14 cellular contexts compared by ENCODE assay signal in the genomic region with DNA sequence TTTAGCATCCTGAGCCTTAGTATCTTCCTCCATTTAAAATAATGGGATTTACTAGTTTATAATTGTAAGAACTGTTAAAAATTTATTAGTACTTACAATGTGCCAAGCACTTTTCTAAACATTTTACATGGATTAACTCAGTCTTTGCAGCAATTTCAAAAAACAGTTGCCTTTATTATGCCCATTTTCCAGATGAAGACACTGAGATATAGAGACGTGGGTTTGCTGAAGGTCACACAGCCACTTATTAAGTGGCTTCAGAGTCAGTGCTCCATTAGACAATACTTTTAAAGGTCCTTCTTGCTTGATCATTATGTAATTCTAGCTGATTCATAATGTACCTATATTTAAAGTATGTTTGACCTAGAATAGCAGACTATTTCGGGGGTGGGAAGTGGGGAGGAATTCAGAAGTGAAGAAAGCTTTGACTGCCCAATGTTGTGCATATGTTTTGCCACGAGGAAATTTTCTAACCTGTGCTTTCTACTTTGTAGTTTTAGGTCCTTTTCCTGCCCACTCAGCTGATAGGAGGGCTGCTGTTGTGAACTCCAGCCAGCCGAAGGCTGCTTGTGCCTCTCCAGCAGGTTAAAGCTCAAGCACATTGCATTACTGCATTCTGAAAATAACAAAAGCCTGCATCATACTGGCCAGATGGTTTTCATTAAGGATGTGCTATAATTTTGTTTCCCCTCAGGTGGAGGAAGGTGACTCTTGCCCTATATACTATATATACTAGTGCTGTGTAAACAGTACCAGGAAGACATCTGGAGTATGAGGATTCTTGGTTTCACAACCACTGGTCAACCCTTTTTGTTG. TPM values are rescaled to one million over a fixed set of nuclear protein-coding genes. Genes with fewer than 3 reads are reported as not detected.
DNase-seq lines count a peak whose midpoint lies in the region; ATAC-seq, FAIRE-seq and TF ChIP-seq lines count a peak whose summit lies in the region.
"Had no signal": no experiment of that assay in that cellular context is flagged by ENCODE, and none has a peak within 500 bp of the region (broad histone marks: within the 10 kb centered on the region; RNA-seq: fewer than 3 reads in every experiment).

No MANE protein-coding gene starts in this region.

- H3K4me1 Mint-ChIP-seq in glutamatergic neuron (ENCODE audit: low read depth, unreplicated experiment), result peaks cover 9% of the 10 kb centered on the region

- peaks cover 19 to 39% of the 10 kb centered on the region in 2 experiments for H3K4me1 ChIP-seq in SK-N-SH (ENCODE audit: control insufficient read depth in 1 of 2, insufficient read depth in 2 of 2, low read depth in 1 of 2, low read length in 1 of 2)

- ATAC-seq in GM18511 (IDR thresholded peaks at IDR 0.05; ENCODE audit: unreplicated experiment) (no peak), HG02885 (IDR thresholded peaks at IDR 0.05; ENCODE audit: poor library complexity, unreplicated experiment) (no peak)

- WGBS in SK-N-SH (ENCODE audit: low lambda C conversion rate), result 47% methylated on average over 4 of the region's 4 CpGs

- peak overlapping the region; percentile 46 for H3K4me2 ChIP-seq in SK-N-SH

- H4K20me1 ChIP-seq in SK-N-SH (ENCODE audit: insufficient read depth), result peaks cover 40% of the 10 kb centered on the region

- H3K27me3 Mint-ChIP-seq in glutamatergic neuron (ENCODE audit: unreplicated experiment), result peaks cover 4% of the 10 kb centered on the region
- H3K27me3 Mint-ChIP-seq: activated CD4-positive, alpha-beta memory T cell treated with anti-CD3 and anti-CD28 coated beads for 36 hours; B cell; dendritic cell treated with granulocyte-macrophage colony-stimulating factor and Interleukin-4, amounts not matched to agents 40 ng/mL and 50 ng/mL, for 4 days had no signal

- peaks cover 78% of the 10 kb centered on the region for H3K79me2 ChIP-seq in SK-N-SH (ENCODE audit: insufficient read depth)

- TF ChIP-seq CTCF in AG04449 (IDR thresholded peaks at IDR 0.05; ENCODE audit: insufficient read depth, low read length, missing control alignments) (no peak), SK-N-SH (IDR thresholded peaks at IDR 0.05) (no peak), glutamatergic neuron (IDR thresholded peaks at IDR 0.05; ENCODE audit: partially characterized antibody, unreplicated experiment) (no peak)

- FAIRE-seq in GM12891 (lab: Jason Lieb, UNC), result no peak

- H3K9me3 ChIP-seq in SK-N-SH, result no peaks in the 10 kb centered on the region

- peaks cover 6 to 11% of the 10 kb centered on the region in 2 experiments for H3K36me3 ChIP-seq in SK-N-SH (replicated peaks in 1 of 2; ENCODE audit: control insufficient read depth in 1 of 2, insufficient read depth in 2 of 2, low read length in 1 of 2)

- H3K4me3 ChIP-seq in AG04449 (ENCODE audit: low read depth, low read length) (no peak overlapping the region), SK-N-SH (ENCODE audit: low read depth in 2 of 2, low read length in 1 of 2) (no peak overlapping the region)
- H3K4me3 ChIP-seq: lung had no signal

- TF ChIP-seq POLR2A in GM12891 (IDR thresholded peaks at IDR 0.05; ENCODE audit: low read depth, low read length), result no peak

- H3F3A ChIP-seq in SK-N-SH (replicated peaks; ENCODE audit: insufficient read depth), result peaks cover 5% of the 10 kb centered on the region

- peak overlapping the region; percentile 9 to 81; a peak in 3 of 4 replicates for H3K27ac ChIP-seq in SK-N-SH (ENCODE audit: low read depth in 2 of 2, low read length in 1 of 2)

- H3K9me2 ChIP-seq in SK-N-SH, result no peaks in the 10 kb centered on the region

- H3K9ac ChIP-seq in SK-N-SH, result no peak overlapping the region

- POLR2A ChIA-PET in AG04449 (lab: Yijun Ruan, JAX) (no interaction called here), SK-N-SH (lab: Yijun Ruan, JAX) (no interaction called here)

- CTCF ChIA-PET in AG04449 (lab: Yijun Ruan, JAX) (interaction anchor here (1.0 kb wide), 1 partner anchor 29 kb away, joined by 3 read pairs; no protein-coding TSS in a partner anchor), SK-N-SH (lab: Yijun Ruan, JAX) (interaction anchor here (1.0 to 11.9 kb wide), 3 partner anchors 14 to 153 kb away, joined by 3 to 85 read pairs (median 3); no protein-coding TSS in a partner anchor)

- H3K27me3 ChIP-seq in SK-N-SH (ENCODE audit: insufficient read depth), result no peaks in the 10 kb centered on the region

- peak; percentile 26 for DNase-seq in AG04449 (ENCODE audit: low read depth, low spot score)
- no peak for DNase-seq in GM12891 (ENCODE audit: insufficient read length, low spot score)
- peak; percentile 54 for DNase-seq in SK-N-SH
- peak; percentile 82 for DNase-seq in iris pigment epithelial cell (ENCODE audit: low read depth)
- no peak for DNase-seq in activated CD4-positive, CD25-positive, alpha-beta regulatory T cell treated with anti-CD3 and anti-CD28 coated beads, Interleukin-2, amount 50 U/mL, for 72 hours
- DNase-seq in glutamatergic neuron, result no peak
- DNase-seq: activated CD4-positive, alpha-beta memory T cell treated with anti-CD3 and anti-CD28 coated beads for 36 hours; activated naive CD4-positive, alpha-beta T cell; H7 had no signal

- TF ChIP-seq RAD21 in SK-N-SH (IDR thresholded peaks at IDR 0.05; ENCODE audit: low read length), result no peak

- H3K27ac Mint-ChIP-seq in glutamatergic neuron (ENCODE audit: unreplicated experiment), result no peak overlapping the region
- H3K27ac Mint-ChIP-seq: activated CD4-positive, alpha-beta memory T cell treated with anti-CD3 and anti-CD28 coated beads for 36 hours; B cell; dendritic cell treated with granulocyte-macrophage colony-stimulating factor and Interleukin-4, amounts not matched to agents 40 ng/mL and 50 ng/mL, for 4 days had no signal

- H2AFZ ChIP-seq in SK-N-SH (ENCODE audit: low read depth), result no peak overlapping the region

- peaks cover 9% of the 10 kb centered on the region for H3K9me3 Mint-ChIP-seq in glutamatergic neuron (ENCODE audit: unreplicated experiment)
- H3K9me3 Mint-ChIP-seq: activated CD4-positive, alpha-beta memory T cell treated with anti-CD3 and anti-CD28 coated beads for 36 hours; dendritic cell treated with granulocyte-macrophage colony-stimulating factor and Interleukin-4, amounts not matched to agents 40 ng/mL and 50 ng/mL, for 4 days had no signal

- no peak overlapping the region for H3K4me3 Mint-ChIP-seq in glutamatergic neuron (ENCODE audit: unreplicated experiment)
- H3K4me3 Mint-ChIP-seq: activated CD4-positive, alpha-beta memory T cell treated with anti-CD3 and anti-CD28 coated beads for 36 hours; B cell; dendritic cell treated with granulocyte-macrophage colony-stimulating factor and Interleukin-4, amounts not matched to agents 40 ng/mL and 50 ng/mL, for 4 days had no signal

- no peaks in the 10 kb centered on the region for H3K36me3 Mint-ChIP-seq in glutamatergic neuron (ENCODE audit: unreplicated experiment)
- H3K36me3 Mint-ChIP-seq: activated CD4-positive, alpha-beta memory T cell treated with anti-CD3 and anti-CD28 coated beads for 36 hours had no signal

- no peak for TF ChIP-seq EP300 in SK-N-SH (IDR thresholded peaks at IDR 0.05; ENCODE audit: borderline replicate concordance in 1 of 2, low read depth in 1 of 2, low read length in 1 of 2)

TF ChIP-seq in GM12891, 5 proteins besides CTCF, POLR2A, EP300 and RAD21:
- TF ChIP-seq SPI1 (IDR thresholded peaks at IDR 0.05; ENCODE audit: low read depth, low read length) (0 out of 2 replicates have a peak, but pooled peaks have one; percentile 10), PAX5 (IDR thresholded peaks at IDR 0.05; ENCODE audit: insufficient read depth, low read length, severe bottlenecking) (no peak)

TF ChIP-seq in SK-N-SH, 30 proteins besides CTCF, POLR2A, EP300 and RAD21:
- TF ChIP-seq ELF1 (IDR thresholded peaks at IDR 0.05), result no peak
- TF ChIP-seq TCF12 (IDR thresholded peaks at IDR 0.05), result peak; percentile 93
- TF ChIP-seq MXI1 (IDR thresholded peaks at IDR 0.05; ENCODE audit: low read depth, low read length), result peak; percentile 50; the same call in 1 of the 2 replicates
- peak; percentile 29 for TF ChIP-seq CHD2 (IDR thresholded peaks at IDR 0.05; ENCODE audit: low read length, partially characterized antibody)
- TF ChIP-seq RFX5 (IDR thresholded peaks at IDR 0.05; ENCODE audit: low read length), result no peak
- TF ChIP-seq, protein P1, sequence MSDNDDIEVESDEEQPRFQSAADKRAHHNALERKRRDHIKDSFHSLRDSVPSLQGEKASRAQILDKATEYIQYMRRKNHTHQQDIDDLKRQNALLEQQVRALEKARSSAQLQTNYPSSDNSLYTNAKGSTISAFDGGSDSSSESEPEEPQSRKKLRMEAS (IDR thresholded peaks at IDR 0.05; ENCODE audit: low read depth), result peak; percentile 47; the same call in 1 of the 2 replicates
- TF ChIP-seq FOXJ3 (CRISPR knock-in tag; IDR thresholded peaks at IDR 0.05), result no peak
- no peak for TF ChIP-seq MEF2A (IDR thresholded peaks at IDR 0.05; ENCODE audit: borderline replicate concordance, low read depth)
- no peak for TF ChIP-seq EZH2phosphoT487 (IDR thresholded peaks at IDR 0.05; ENCODE audit: borderline replicate concordance, low read depth)
- TF ChIP-seq FOSL2 (IDR thresholded peaks at IDR 0.05; ENCODE audit: borderline replicate concordance, low read depth), result peak; percentile 37; the same call in 1 of the 2 replicates

RNA-seq across cellular contexts. Expression of a gene that starts 4.3 kb away (rescaled TPM):
- polyA plus RNA-seq in GM12891 (2012; ENCODE audit: low read depth, missing spikeins), result 2.5 TPM
- 4.9 and 6.1 TPM in 2 replicates for polyA plus RNA-seq in SK-N-SH (2012; rRNA removed)
- 7.3 and 7.5 TPM in 2 replicates for polyA plus RNA-seq in SK-N-SH (2012; cell fraction: cytosol; rRNA removed)
- 4.3 and 9.2 TPM in 2 replicates for polyA plus RNA-seq in SK-N-SH (2012; cell fraction: nucleus; rRNA removed)
- 57.9 TPM for total RNA-seq in glutamatergic neuron (ENCODE audit: unreplicated experiment)

RNA-seq across cellular contexts. Expression of a gene that starts 6.0 kb away (rescaled TPM):
- polyA plus RNA-seq in GM12891 (2012; ENCODE audit: low read depth, missing spikeins), result 3.4 TPM
- 15.7 and 24.4 TPM in 2 replicates for polyA plus RNA-seq in SK-N-SH (2012; rRNA removed)
- 27.6 and 29.7 TPM in 2 replicates for polyA plus RNA-seq in SK-N-SH (2012; cell fraction: cytosol; rRNA removed)
- 4.5 and 10.6 TPM in 2 replicates for polyA plus RNA-seq in SK-N-SH (2012; cell fraction: nucleus; rRNA removed)
- total RNA-seq in glutamatergic neuron (ENCODE audit: unreplicated experiment), result 6.8 TPM

RNA-seq across cellular contexts. Expression of a gene that starts 42.9 kb away (rescaled TPM):
- 38.2 TPM for polyA plus RNA-seq in GM12891 (2012; ENCODE audit: low read depth, missing spikeins)
- polyA plus RNA-seq in SK-N-SH (2012; rRNA removed), result 64.3 and 87.0 TPM in 2 replicates
- polyA plus RNA-seq in SK-N-SH (2012; cell fraction: cytosol; rRNA removed), result 73.1 and 82.6 TPM in 2 replicates
- 40.8 and 67.2 TPM in 2 replicates for polyA plus RNA-seq in SK-N-SH (2012; cell fraction: nucleus; rRNA removed)
- total RNA-seq in glutamatergic neuron (ENCODE audit: unreplicated experiment), result 168 TPM

Comparison
In these comparisons a context has a peak if more than half of its experiments do, and no peak if none do; other contexts are left out.
1. DNase-seq: peak in AG04449 (single experiment), SK-N-SH (single experiment) and iris pigment epithelial cell (single experiment); none in GM12891 (single experiment), activated CD4-positive, CD25-positive, alpha-beta regulatory T cell treated with anti-CD3 and anti-CD28 coated beads, Interleukin-2, amount 50 U/mL, for 72 hours (single experiment) and glutamatergic neuron (single experiment).